Comparison of ENCODE assay signal across 8 cellular contexts in the genomic region with DNA sequence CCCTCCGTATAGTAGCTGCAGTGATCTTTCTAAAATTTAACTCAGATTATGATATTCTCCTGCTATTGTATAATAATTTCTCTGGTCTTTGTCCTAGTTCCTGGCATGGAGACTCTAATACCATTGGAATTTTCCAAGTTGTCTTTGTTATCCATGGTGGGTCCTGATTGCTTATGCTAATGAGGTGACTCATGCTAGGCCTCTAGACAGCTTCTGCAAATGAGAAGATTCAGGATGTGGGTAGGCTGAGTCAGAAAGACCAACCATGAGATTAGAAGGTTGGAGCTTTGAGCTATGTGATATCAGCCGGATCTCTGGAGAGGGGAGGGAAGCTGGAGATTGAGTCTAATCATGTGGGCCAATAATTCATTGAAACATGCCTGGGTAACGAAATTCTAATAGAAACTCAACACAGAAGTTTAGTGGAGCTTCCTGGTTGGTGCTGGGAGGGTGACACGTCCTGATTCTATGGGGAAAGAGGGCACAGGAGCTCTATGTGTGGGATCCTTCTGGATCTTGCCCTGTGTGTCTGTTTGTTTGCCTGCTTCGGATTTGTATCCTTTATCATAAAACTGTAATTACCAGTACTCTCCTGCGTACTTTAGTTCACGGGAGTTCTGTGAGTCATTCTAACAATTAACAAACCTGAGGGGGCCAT.
A peak's percentile ranks its signal among the peaks of the same experiment; 100 is the strongest.
DNase-seq lines count a peak whose midpoint lies in the region; ATAC-seq and TF ChIP-seq lines count a peak whose summit lies in the region.

No MANE protein-coding gene starts in this region.

- no peak for TF ChIP-seq CTCF in mammary epithelial cell (conservative IDR thresholded peaks at IDR 0.05 in 1 of 2, IDR thresholded peaks at IDR 0.05 in 1 of 2; ENCODE audit: extremely low read depth in 1 of 2, insufficient read depth in 1 of 2, low read depth in 1 of 2, low read length in 2 of 2)
- no peak for TF ChIP-seq CTCF in psoas muscle (IDR thresholded peaks at IDR 0.05)

- peak overlapping the region; percentile 56 for H3K4me2 ChIP-seq in mammary epithelial cell (ENCODE audit: insufficient read depth, low read depth, low read length)

- BruUV-seq in mammary epithelial cell (replicated peaks; lab: Mats Ljungman, UMichigan), result TSS peak; percentile 92

- 15% methylated on average over 7 of the region's 7 CpGs for WGBS in mammary epithelial cell (ENCODE audit: low coverage, missing lambda C conversion rate)
- 63 to 91% (median 82%) methylated on average over 7 of the region's 7 CpGs for WGBS in psoas muscle, 3 donors

- no peaks in the 10 kb centered on the region for H3K36me3 ChIP-seq in mammary epithelial cell (ENCODE audit: insufficient read depth, low read length)
- H3K36me3 ChIP-seq in psoas muscle (ENCODE audit: insufficient read depth in 1 of 2, low read depth in 1 of 2), result no peaks in the 10 kb centered on the region

- H2AFZ ChIP-seq in mammary epithelial cell (ENCODE audit: low read depth, low read length), result peak overlapping the region; percentile 48

- DNase-seq in GDM1 (lab: John Stamatoyannopoulos, UW), result peak; percentile 49
- DNase-seq in OCI-M1 (lab: John Stamatoyannopoulos, UW), result peak; percentile 82
- DNase-seq in mammary epithelial cell, result peak; percentile 96
- no peak for DNase-seq in psoas muscle
- no peak for DNase-seq in middle frontal gyrus (ENCODE audit: extremely low spot score, low spot score)
- DNase-seq in DMS153 treated with DMSO at 0.1 percent for 48 hours (lab: John Stamatoyannopoulos, UW; ENCODE audit: unreplicated experiment), result no peak
- DNase-seq in DMS153 (lab: John Stamatoyannopoulos, UW), result no peak
- DNase-seq in NCI-H1436 (lab: John Stamatoyannopoulos, UW), result no peak

- dilution Hi-C loops in mammary epithelial cell (cut with HindIII; ENCODE audit: low sequenced_read_pairs), result no loop called here

- H3K4me3 ChIP-seq in mammary epithelial cell (replicated peaks in 1 of 3; ENCODE audit: insufficient read depth in 1 of 3, low read depth in 2 of 3, low read length in 3 of 3) (no peak overlapping the region), psoas muscle (no peak overlapping the region)

- peak overlapping the region; percentile 84 for H3K27ac ChIP-seq in mammary epithelial cell (ENCODE audit: insufficient read depth, low read depth, low read length)
- H3K27ac ChIP-seq in psoas muscle, result no peak overlapping the region

- H3K4me1 ChIP-seq in mammary epithelial cell (ENCODE audit: insufficient read depth, low read length) (peaks cover 48% of the 10 kb centered on the region), psoas muscle (no peaks in the 10 kb centered on the region)

- CTCF ChIA-PET in mammary epithelial cell (lab: Charles Lee; ENCODE audit: low non-redundant PET), result interaction anchor here (0.6 kb wide), 1 partner anchor 254 kb away, joined by 4 read pairs; no protein-coding TSS in a partner anchor

- H3K79me2 ChIP-seq in mammary epithelial cell (ENCODE audit: insufficient read depth, low read length), result no peaks in the 10 kb centered on the region

- H3K9ac ChIP-seq in mammary epithelial cell (ENCODE audit: insufficient read depth, low read length), result peak overlapping the region; percentile 45

- no peaks in the 10 kb centered on the region for H4K20me1 ChIP-seq in mammary epithelial cell (ENCODE audit: insufficient read depth, low read length)

- no peaks in the 10 kb centered on the region for H3K27me3 ChIP-seq in mammary epithelial cell (ENCODE audit: insufficient read depth, low read length)
- no peaks in the 10 kb centered on the region for H3K27me3 ChIP-seq in psoas muscle (ENCODE audit: insufficient read depth in 3 of 3, low read length in 2 of 3)

- no peaks in the 10 kb centered on the region for H3K9me3 ChIP-seq in mammary epithelial cell (replicated peaks; ENCODE audit: insufficient read depth, low read length)
- no peaks in the 10 kb centered on the region for H3K9me3 ChIP-seq in psoas muscle

- in situ Hi-C loops in mammary epithelial cell (cut with MboI; ENCODE audit: low sequenced_read_pairs in 2 of 2), result no loop called here

- ATAC-seq in psoas muscle, result peak in 3 of 4 donors; percentile 45 to 60 (median 51)

- intact Hi-C loops in mammary epithelial cell (cut with micrococcal nuclease) (loop anchor here (2.0 kb wide), 2 partner anchors 22 to 80 kb away; no protein-coding TSS in a partner anchor), psoas muscle (cut with DNase I) (no loop called here)

Comparison
In these comparisons a context has a peak if more than half of its experiments do, and no peak if none do; other contexts are left out.
1. DNase-seq: peak in GDM1 (single experiment), OCI-M1 (single experiment) and mammary epithelial cell (single experiment); none in psoas muscle (0 of 2), middle frontal gyrus (single experiment), DMS153 treated with DMSO at 0.1 percent for 48 hours (single experiment), DMS153 (single experiment) and NCI-H1436 (single experiment).